Comparison of ENCODE assay signal across 10 cellular contexts in the genomic region with DNA sequence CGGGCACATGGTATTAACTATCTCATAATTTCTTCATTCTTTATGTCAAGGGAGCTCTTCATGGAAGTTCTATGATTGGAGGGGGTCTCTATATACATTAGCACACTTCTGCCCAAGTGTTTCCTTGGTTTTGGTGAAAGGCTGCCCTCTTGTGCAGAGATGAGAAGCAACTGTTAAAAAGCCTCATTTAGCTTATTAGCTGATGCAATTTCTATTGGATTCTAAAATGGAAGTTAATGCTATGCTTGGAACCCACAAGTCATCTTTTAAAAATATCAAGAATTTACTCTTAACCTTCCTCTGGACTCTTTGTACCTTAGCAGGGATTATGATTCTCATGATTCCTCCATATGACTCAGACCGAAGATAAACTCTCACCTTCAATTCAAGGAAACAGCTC.
DNase-seq lines count a peak whose midpoint lies in the region; ATAC-seq and TF ChIP-seq lines count a peak whose summit lies in the region.
"Had no signal": no experiment of that assay in that cellular context is flagged by ENCODE, and none has a peak within 500 bp of the region (broad histone marks: within the 10 kb centered on the region; RNA-seq: fewer than 3 reads in every experiment).

No MANE protein-coding gene starts in this region.

- no peaks in the 10 kb centered on the region for H3K27me3 ChIP-seq in MM.1S (replicated peaks; ENCODE audit: insufficient read depth, low read length)
- H3K27me3 ChIP-seq in stomach, result no peaks in the 10 kb centered on the region
- H3K27me3 ChIP-seq: vagina had no signal

- no peak overlapping the region for H2AFZ ChIP-seq in MM.1S (ENCODE audit: low read length)

- H3K27me3 Mint-ChIP-seq in T-helper 17 cell, result peaks cover 13% of the 10 kb centered on the region

- DNase-seq in EH (ENCODE audit: low read depth) (peak; percentile 61), MM.1S (no peak), astrocyte of the cerebellum (ENCODE audit: low read depth) (peak; percentile 28), medulla oblongata (ENCODE audit: extremely low spot score) (peak; percentile 35), stomach (no peak), T-helper 17 cell (no peak), NCI-H128 (lab: John Stamatoyannopoulos, UW; ENCODE audit: unreplicated experiment) (no peak)

- in situ Hi-C loops in astrocyte of the cerebellum (cut with HindIII; ENCODE audit: low sequenced_read_pairs), result no loop called here

- no peak for TF ChIP-seq EP300 in stomach (IDR thresholded peaks at IDR 0.05)

- WGBS in stomach, 5 donors, result 90 to 93% (median 91%) methylated on average over 2 of the region's 2 CpGs

- H3K9me3 ChIP-seq in MM.1S (replicated peaks; ENCODE audit: insufficient read depth, low read length) (no peaks in the 10 kb centered on the region), stomach (peaks cover 0 to 2% (median 0%) of the 10 kb centered on the region in 4 donors), T-helper 17 cell (ENCODE audit: control insufficient read depth, low read length, poor library complexity, severe bottlenecking) (no peaks in the 10 kb centered on the region)
- H3K9me3 ChIP-seq: vagina had no signal

- H3K36me3 ChIP-seq in MM.1S (replicated peaks; ENCODE audit: insufficient read depth, low read length) (no peaks in the 10 kb centered on the region), stomach (no peaks in the 10 kb centered on the region)
- H3K36me3 ChIP-seq: vagina had no signal

- intact Hi-C loops in stomach (cut with DNase I; ENCODE audit: low total_unique reads), result no loop called here

- no peak overlapping the region for H3K4me2 ChIP-seq in MM.1S (ENCODE audit: low read depth, low read length)

- H3K27ac ChIP-seq in MM.1S (ENCODE audit: low read length) (no peak overlapping the region), stomach (no peak overlapping the region)
- H3K27ac ChIP-seq: vagina had no signal

- no peaks in the 10 kb centered on the region for H3F3A ChIP-seq in MM.1S (ENCODE audit: insufficient read depth, low read length)

- ATAC-seq in GM18909 (IDR thresholded peaks at IDR 0.05; ENCODE audit: poor library complexity, unreplicated experiment) (no peak), T-helper 17 cell (no peak)

- no peak for TF ChIP-seq POLR2A in stomach (IDR thresholded peaks at IDR 0.05)

- no peaks in the 10 kb centered on the region for H3K9me2 ChIP-seq in MM.1S (replicated peaks; ENCODE audit: insufficient read depth, low read length)

- no peaks in the 10 kb centered on the region for H4K20me1 ChIP-seq in MM.1S (ENCODE audit: insufficient read depth, low read length)

- TF ChIP-seq CTCF in MM.1S (IDR thresholded peaks at IDR 0.05; ENCODE audit: low read length) (peak; percentile 19), astrocyte of the cerebellum (IDR thresholded peaks at IDR 0.05; ENCODE audit: low read depth, low read length, missing control alignments) (peak; percentile 66), stomach (IDR thresholded peaks at IDR 0.05) (no peak)

- no peak overlapping the region for H3K9ac ChIP-seq in MM.1S (ENCODE audit: low read length)

- no peaks in the 10 kb centered on the region for H3K79me2 ChIP-seq in MM.1S (ENCODE audit: low read length)

- no peak overlapping the region for H3K4me3 Mint-ChIP-seq in T-helper 17 cell

- no peaks in the 10 kb centered on the region for H3K36me3 Mint-ChIP-seq in T-helper 17 cell (ENCODE audit: low read depth)

- H3K4me1 ChIP-seq in MM.1S (ENCODE audit: low read length) (no peaks in the 10 kb centered on the region), stomach (no peaks in the 10 kb centered on the region)

- no peak overlapping the region for H3K27ac Mint-ChIP-seq in T-helper 17 cell
- H3K27ac Mint-ChIP-seq: activated T-helper 2 cell treated with anti-CD3 and anti-CD28 coated beads, Interferon-gamma antibody, Interleukin-2, Interleukin-4, amounts not matched to agents 10 μg/mL and 5 μg/mL and 100 μg/mL, durations not matched to agents 14 hours and 24 hours and 36 hours had no signal

- no peak overlapping the region for H3K4me3 ChIP-seq in MM.1S (ENCODE audit: low read length)
- no peak overlapping the region for H3K4me3 ChIP-seq in astrocyte of the cerebellum (ENCODE audit: low read depth, low read length)
- H3K4me3 ChIP-seq in stomach, result no peak overlapping the region
- H3K4me3 ChIP-seq: vagina had no signal

- no peaks in the 10 kb centered on the region for H3K4me1 Mint-ChIP-seq in T-helper 17 cell

Comparison
In these comparisons a context has a peak if more than half of its experiments do, and no peak if none do; other contexts are left out.
1. DNase-seq: peak in EH (single experiment), astrocyte of the cerebellum (single experiment) and medulla oblongata (single experiment); none in MM.1S (single experiment), stomach (single experiment), T-helper 17 cell (0 of 3) and NCI-H128 (single experiment).
2. CTCF ChIP-seq: peak in MM.1S (single experiment) and astrocyte of the cerebellum (single experiment); none in stomach (0 of 7).